27 cellular contexts compared by ENCODE assay signal in the genomic region with DNA sequence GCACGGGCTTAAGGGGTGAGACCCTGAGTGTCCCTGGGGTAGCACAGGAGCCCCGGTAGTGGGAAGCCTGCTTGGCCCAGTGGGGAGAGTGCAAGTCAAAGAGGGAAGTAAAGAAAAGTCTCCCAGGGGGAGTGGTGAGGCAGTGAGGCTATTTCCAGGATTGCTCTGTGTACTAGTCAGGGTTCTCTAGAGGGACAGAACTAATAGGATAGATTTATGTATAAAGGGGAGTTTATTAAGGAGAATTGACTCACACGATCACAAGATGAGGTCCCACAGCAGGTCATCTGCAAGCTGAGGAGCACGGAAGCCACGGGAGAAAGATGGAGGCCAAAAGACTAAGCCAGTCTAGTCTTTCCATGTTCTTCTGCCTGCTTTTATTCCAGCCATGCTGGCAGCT. TPM values are rescaled to one million over a fixed set of nuclear protein-coding genes. Genes with fewer than 3 reads are reported as not detected.
"Had no signal": no experiment of that assay in that cellular context is flagged by ENCODE, and none has a peak within 500 bp of the region (broad histone marks: within the 10 kb centered on the region; RNA-seq: fewer than 3 reads in every experiment).

No MANE protein-coding gene starts in this region.

- H3K36me3 ChIP-seq: esophagus squamous epithelium, gastrocnemius medialis, heart left ventricle, left lung, neural progenitor cell, prostate gland, right atrium auricular region, sigmoid colon, thoracic aorta, tibial nerve, upper lobe of left lung had no signal

- ATAC-seq: gastrocnemius medialis; left lung; mucosa of descending colon; natural killer cell treated with Interleukin-12 subunit alpha and Interleukin-12 subunit beta and Interleukin-15 and Interleukin-18, amount 100 ng/mL, for 72 hours; stimulated activated effector memory CD8-positive, alpha-beta T cell treated with anti-CD3 and anti-CD28 coated beads, Interleukin-12 subunit alpha, Interleukin-12 subunit beta, amount 100 ng/mL, for 72 hours had no signal

- H3K4me1 ChIP-seq: esophagus squamous epithelium, gastrocnemius medialis, left lung, neural progenitor cell, prostate gland, right atrium auricular region, upper lobe of left lung had no signal

- H3K4me3 ChIP-seq: coronary artery, esophagus squamous epithelium, left lung, mucosa of descending colon, neural progenitor cell, prostate gland, right atrium auricular region, sigmoid colon, thoracic aorta, tibial nerve, upper lobe of left lung had no signal

- H3K27me3 ChIP-seq: gastrocnemius medialis, heart left ventricle, left lung, neural progenitor cell, right atrium auricular region, sigmoid colon, tibial nerve, upper lobe of left lung had no signal

- H3K27ac ChIP-seq: coronary artery, esophagus squamous epithelium, left lung, neural progenitor cell, prostate gland, right atrium auricular region, sigmoid colon, thoracic aorta, tibial nerve, upper lobe of left lung had no signal

- H3K9ac ChIP-seq: neural progenitor cell had no signal

- DNase-seq: dermis blood vessel endothelial cell; effector memory CD4-positive, alpha-beta T cell; esophagus squamous epithelium; foreskin fibroblast; gastrocnemius medialis; hippocampal formation; left cardiac atrium; left lung; mesenchymal stem cell; mucosa of descending colon; naive B cell; nucleus accumbens; sigmoid colon; stimulated activated CD4-positive, alpha-beta T cell treated with anti-CD3 and anti-CD28 coated beads, Interleukin-2, amount 100 ng/mL, for 24 hours; stimulated activated CD4-positive, alpha-beta T cell treated with anti-CD3 and anti-CD28 coated beads, Interleukin-4, amount 100 ng/mL, for 24 hours; stimulated activated naive CD4-positive, alpha-beta T cell treated with Interleukin-2 at 50 U/mL for 16 hours; upper lobe of left lung had no signal

- H3K4me2 ChIP-seq: neural progenitor cell had no signal

- H3K9me3 ChIP-seq: esophagus squamous epithelium, gastrocnemius medialis, left lung, prostate gland, right atrium auricular region, sigmoid colon, thoracic aorta, tibial nerve, upper lobe of left lung had no signal

RNA-seq across cellular contexts. Expression of a gene that starts 57.3 kb away (rescaled TPM):
- total RNA-seq: osteocyte had no signal
